10 cellular contexts compared by ENCODE assay signal in genomic region chr16:85491798-85492616, GRCh38.
DNase-seq lines count a peak whose midpoint lies in the region; ATAC-seq, FAIRE-seq and TF ChIP-seq lines count a peak whose summit lies in the region.
"Had no signal": no experiment of that assay in that cellular context is flagged by ENCODE, and none has a peak within 500 bp of the region (broad histone marks: within the 10 kb centered on the region; RNA-seq: fewer than 3 reads in every experiment).

No MANE protein-coding gene starts in this region.

- no peaks in the 10 kb centered on the region for H3K36me3 Mint-ChIP-seq in CD14-positive monocyte

- H3K27ac ChIP-seq in RWPE2 (ENCODE audit: poor library complexity, severe bottlenecking) = no peak overlapping the region
- H3K27ac ChIP-seq in pancreas = peak overlapping the region; percentile 57 to 88 (median 61)

- H3K27me3 Mint-ChIP-seq in CD14-positive monocyte (ENCODE audit: low read depth in 3 of 3) = peaks cover 2 to 13% (median 9%) of the 10 kb centered on the region in 3 donors

- FAIRE-seq in pancreas (lab: Jason Lieb, UNC) = no peak

- H3K4me1 ChIP-seq in RWPE2 (ENCODE audit: insufficient read depth, poor library complexity, severe bottlenecking) = peaks cover 10% of the 10 kb centered on the region
- H3K4me1 ChIP-seq in pancreas = peaks cover 12 to 22% (median 22%) of the 10 kb centered on the region in 3 donors

- H3K4me1 Mint-ChIP-seq in CD14-positive monocyte = no peaks in the 10 kb centered on the region

- no peak overlapping the region for H3K4me3 Mint-ChIP-seq in CD14-positive monocyte

- H3K4me3 ChIP-seq in RWPE2 (ENCODE audit: severe bottlenecking) (no peak overlapping the region), pancreas (no peak overlapping the region)

- intact Hi-C loops in pancreas (cut with DNase I) (no loop called here), CD14-positive monocyte (cut with micrococcal nuclease) (no loop called here)

- DNase-seq in Ammon's horn (ENCODE audit: low spot score) (peak; percentile 67), RWPE2 (ENCODE audit: low spot score) (no peak), globus pallidus (ENCODE audit: low spot score) (peak; percentile 30), pancreas (peak; percentile 85 to 95 (median 92)), DMS79 (lab: John Stamatoyannopoulos, UW) (no peak), CD14-positive monocyte (ENCODE audit: low spot score) (no peak)
- DNase-seq: activated T-cell treated with anti-CD3 and anti-CD28 coated beads for 4 hours, DMS 273 treated with DMSO at 0.1 percent for 48 hours had no signal

- H3K36me3 ChIP-seq in RWPE2 (ENCODE audit: low read depth) (no peaks in the 10 kb centered on the region), pancreas (no peaks in the 10 kb centered on the region)

- no peaks in the 10 kb centered on the region for H3K9me3 ChIP-seq in RWPE2 (ENCODE audit: severe bottlenecking)
- H3K9me3 ChIP-seq in pancreas = no peaks in the 10 kb centered on the region

- no peak for TF ChIP-seq CTCF in RWPE2 (IDR thresholded peaks at IDR 0.05; ENCODE audit: poor library complexity, severe bottlenecking)
- TF ChIP-seq CTCF in pancreas (IDR thresholded peaks at IDR 0.05) = no peak
- TF ChIP-seq CTCF in CD14-positive monocyte (IDR thresholded peaks at IDR 0.05) = no peak

- no peak overlapping the region for H3K27ac Mint-ChIP-seq in CD14-positive monocyte

- H3K27me3 ChIP-seq in RWPE2 (ENCODE audit: insufficient read depth, poor library complexity, severe bottlenecking) (no peaks in the 10 kb centered on the region), pancreas (no peaks in the 10 kb centered on the region)

- ATAC-seq in RWPE2 (ENCODE audit: low read depth) (peak; percentile 20; the same call in 1 of the 3 replicates), pancreas (peak; percentile 91 to 94 (median 92)), GM18502 (IDR thresholded peaks at IDR 0.05; ENCODE audit: poor library complexity, unreplicated experiment) (no peak), GM19463 (IDR thresholded peaks at IDR 0.05; ENCODE audit: unreplicated experiment) (no peak)

- H3K9me3 Mint-ChIP-seq in CD14-positive monocyte = peaks cover 0 to 2% (median 0%) of the 10 kb centered on the region in 7 donors

- WGBS in pancreas, 2 donors = 6 to 9% methylated on average over 22 to 25 of the region's 25 CpGs

Comparison
In these comparisons a context has a peak if more than half of its experiments do, and no peak if none do; other contexts are left out.
1. DNase-seq: peak in Ammon's horn (single experiment), globus pallidus (single experiment) and pancreas (6 of 6); none in RWPE2 (single experiment), DMS79 (single experiment) and CD14-positive monocyte (single experiment).
2. ATAC-seq: peak in RWPE2 (single experiment) and pancreas (4 of 4); none in GM18502 (single experiment) and GM19463 (single experiment).